1 cellular context compared by ENCODE assay signal in the genomic region with DNA sequence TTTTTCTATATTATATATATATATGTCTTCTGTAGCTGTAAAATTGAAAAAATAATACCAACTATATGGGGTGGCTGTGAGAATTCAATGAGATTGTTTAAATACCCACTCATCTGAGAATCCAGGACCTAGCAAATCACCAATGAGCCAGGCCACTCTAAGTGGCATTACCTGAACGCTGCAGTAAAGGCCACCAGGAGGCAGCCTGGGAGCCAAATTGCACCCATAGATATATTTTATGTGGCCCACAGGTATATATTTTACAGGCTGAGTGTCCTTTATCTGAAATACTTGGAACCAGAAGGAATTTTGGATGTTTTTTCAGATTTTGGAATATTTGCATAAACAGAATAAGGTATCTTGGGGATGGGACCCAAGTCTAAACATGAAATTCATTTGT.
TF ChIP-seq lines count a peak whose summit lies in the region.

No MANE protein-coding gene starts in this region.

TF ChIP-seq in SK-N-SH treated with all-trans-retinoic acid at 6 μM for 48 hours, 23 proteins besides CTCF, POLR2A, EP300 and RAD21 (continued from another document):
- no peak for TF ChIP-seq ZFP3 (CRISPR knock-in tag; IDR thresholded peaks at IDR 0.05)
